In the genomic region with DNA sequence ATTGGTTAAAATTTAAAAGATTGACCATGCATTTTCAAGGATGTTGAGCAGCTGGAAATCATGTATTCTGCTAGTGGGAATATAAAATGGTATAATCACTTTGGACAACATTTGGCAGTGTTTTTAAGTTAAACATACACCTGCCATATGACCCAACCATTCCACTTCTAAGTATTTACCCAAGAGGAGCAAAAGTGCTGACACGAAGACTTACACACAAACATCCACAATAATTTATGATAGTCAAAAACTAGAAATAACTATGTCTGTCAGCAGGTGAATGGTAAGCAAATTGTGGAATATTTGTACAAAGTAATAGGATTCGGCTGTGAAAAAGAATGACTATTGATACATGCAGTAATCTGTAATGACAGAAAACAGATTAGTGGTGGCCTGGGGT, we compare ENCODE assay signal across 31 cellular contexts.
"Had no signal": no experiment of that assay in that cellular context is flagged by ENCODE, and none has a peak within 500 bp of the region (broad histone marks: within the 10 kb centered on the region; RNA-seq: fewer than 3 reads in every experiment).

No MANE protein-coding gene starts in this region.

- H3K27ac ChIP-seq: ascending aorta, breast epithelium, cardiac muscle cell, colonic mucosa, esophagus muscularis mucosa, foreskin keratinocyte, gastrocnemius medialis, heart left ventricle had no signal

- H3K4me3 ChIP-seq: ascending aorta, breast epithelium, cardiac muscle cell, colonic mucosa, esophagus muscularis mucosa, gastrocnemius medialis, heart left ventricle had no signal

- H3K9me3 ChIP-seq: ascending aorta, breast epithelium, colonic mucosa, esophagus muscularis mucosa, gastrocnemius medialis, heart left ventricle had no signal

- H3K27me3 ChIP-seq: ascending aorta, breast epithelium, cardiac muscle cell, colonic mucosa, esophagus muscularis mucosa, foreskin keratinocyte, gastrocnemius medialis, heart left ventricle had no signal

- H3K4me1 ChIP-seq: ascending aorta, breast epithelium, colonic mucosa, esophagus muscularis mucosa, foreskin keratinocyte, gastrocnemius medialis, heart left ventricle had no signal

- DNase-seq: activated CD4-positive, alpha-beta memory T cell treated with anti-CD3 and anti-CD28 coated beads, Interleukin-2, amount 10 ng/mL, durations not matched to agents 7 days and 5 days; activated CD4-positive, alpha-beta T cell treated with anti-CD3 and anti-CD28 coated beads for 4 hours; activated CD4-positive, alpha-beta T cell treated with anti-CD3 and anti-CD28 coated beads, Interleukin-2, amount 10 ng/mL, durations not matched to agents 7 days and 5 days; activated CD4-positive, alpha-beta T cell treated with anti-CD3 and anti-CD28 coated beads, Interleukin-2, amount 50 U/mL, for 4 hours; activated CD4-positive, CD25-positive, alpha-beta regulatory T cell; activated CD4-positive, CD25-positive, alpha-beta regulatory T cell treated with anti-CD3 and anti-CD28 coated beads, Interleukin-2, amount 50 U/mL, for 72 hours; activated CD8-positive, alpha-beta memory T cell treated with anti-CD3 and anti-CD28 coated beads, Interleukin-2, amount 50 U/mL, for 48 hours; activated gamma-delta T cell; activated naive CD4-positive, alpha-beta T cell; activated naive CD4-positive, alpha-beta T cell treated with anti-CD3 and anti-CD28 coated beads, Interleukin-2, amount 10 ng/mL, durations not matched to agents 7 days and 5 days; activated naive CD8-positive, alpha-beta T cell treated with anti-CD3 and anti-CD28 coated beads, Interleukin-2, amount 10 ng/mL, durations not matched to agents 7 days and 5 days; activated T-cell treated with anti-CD3 and anti-CD28 coated beads for 4 hours; activated T-cell treated with anti-CD3 and anti-CD28 coated beads, Interleukin-2, amount 50 U/mL, for 24 hours; activated T-cell treated with anti-CD3 and anti-CD28 coated beads, Interleukin-2, amount 50 U/mL, for 72 hours; central memory CD4-positive, alpha-beta T cell; cerebellar nuclear complex; colonic mucosa; effector memory CD4-positive, alpha-beta T cell; endodermal cell; erythroblast; foreskin keratinocyte; gastrocnemius medialis; glutamatergic neuron; heart left ventricle; T-helper 1 cell; T-helper 2 cell had no signal

- H3K36me3 ChIP-seq: breast epithelium, colonic mucosa had no signal

- ATAC-seq: activated naive CD4-positive, alpha-beta T cell treated with anti-CD3 and anti-CD28 coated beads, Interleukin-2, amount 50 U/mL, for 72 hours; activated T-cell treated with anti-CD3 and anti-CD28 coated beads, Interleukin-2, amount 50 U/mL, for 72 hours; foreskin keratinocyte; gastrocnemius medialis; heart left ventricle had no signal
